20 cellular contexts compared by ENCODE assay signal in genomic region chr5:111404270-111404769, GRCh38.
DNase-seq lines count a peak whose midpoint lies in the region; ATAC-seq and TF ChIP-seq lines count a peak whose summit lies in the region.
"Had no signal": no experiment of that assay in that cellular context is flagged by ENCODE, and none has a peak within 500 bp of the region (broad histone marks: within the 10 kb centered on the region; RNA-seq: fewer than 3 reads in every experiment).

No MANE protein-coding gene starts in this region.

- POLR2A ChIA-PET in WTC11 (lab: Charles Lee) = no interaction called here

- no peak overlapping the region for H3K4me3 ChIP-seq in cardiac muscle cell
- no peak overlapping the region for H3K4me3 ChIP-seq in left ventricle myocardium inferior
- H3K4me3 ChIP-seq in fibroblast of villous mesenchyme (ENCODE audit: low read depth, low read length) = no peak overlapping the region
- no peak overlapping the region for H3K4me3 ChIP-seq in GM23248
- H3K4me3 ChIP-seq: Peyer's patch, SJCRH30 had no signal

- H3K4me2 ChIP-seq in GM23248 (ENCODE audit: unreplicated experiment) = no peak overlapping the region

- H3K4me1 Mint-ChIP-seq in WTC11 = no peaks in the 10 kb centered on the region

- CTCF ChIA-PET in WTC11 (lab: Charles Lee) = no interaction called here

- no peaks in the 10 kb centered on the region for H3K9me3 ChIP-seq in cardiac muscle cell (ENCODE audit: low read depth)
- peaks cover 4% of the 10 kb centered on the region for H3K9me3 ChIP-seq in left ventricle myocardium inferior (replicated peaks)
- H3K9me3 ChIP-seq in GM23248 (ENCODE audit: low read depth) = no peaks in the 10 kb centered on the region
- H3K9me3 ChIP-seq: Peyer's patch had no signal

- H3K36me3 Mint-ChIP-seq in WTC11 = peaks cover 22% of the 10 kb centered on the region

- no peaks in the 10 kb centered on the region for H4K20me1 ChIP-seq in GM23248 (ENCODE audit: insufficient read depth)

- 44 to 63% methylated on average over 2 of the region's 2 CpGs for WGBS in GM23248 (ENCODE audit: low coverage in 1 of 2, low lambda C conversion rate in 2 of 2, missing lambda C conversion rate in 2 of 2), 2 experiments

- no peak overlapping the region for H3K9ac ChIP-seq in GM23248

- no peak for ATAC-seq in WTC11

- peaks cover 34% of the 10 kb centered on the region for H3K9me3 Mint-ChIP-seq in WTC11
- H3K9me3 Mint-ChIP-seq: CD8-positive, alpha-beta memory T cell had no signal

- no peaks in the 10 kb centered on the region for H3K9me2 ChIP-seq in GM23248 (ENCODE audit: insufficient read depth)

- H3K36me3 ChIP-seq in cardiac muscle cell (no peaks in the 10 kb centered on the region), left ventricle myocardium inferior (no peaks in the 10 kb centered on the region), GM23248 (ENCODE audit: low read depth) (no peaks in the 10 kb centered on the region)
- H3K36me3 ChIP-seq: Peyer's patch, SJCRH30 had no signal

- H3K27ac Mint-ChIP-seq in WTC11 = no peak overlapping the region

- H3K27ac ChIP-seq in cardiac muscle cell (peak overlapping the region; percentile 40), left ventricle myocardium inferior (replicated peaks) (no peak overlapping the region), GM23248 (no peak overlapping the region)
- H3K27ac ChIP-seq: C4-2B, Peyer's patch, SJCRH30 had no signal

- H2AFZ ChIP-seq in GM23248 = no peak overlapping the region

- H3K4me1 ChIP-seq in cardiac muscle cell (ENCODE audit: low read depth) (peaks cover 9% of the 10 kb centered on the region), left ventricle myocardium inferior (no peaks in the 10 kb centered on the region), GM23248 (ENCODE audit: insufficient read depth) (no peaks in the 10 kb centered on the region)
- H3K4me1 ChIP-seq: Peyer's patch, SJCRH30 had no signal

- intact Hi-C loops in left ventricle myocardium inferior (cut with micrococcal nuclease) = no loop called here

- no peaks in the 10 kb centered on the region for H3K79me2 ChIP-seq in GM23248 (ENCODE audit: insufficient read depth)

- H3K27me3 Mint-ChIP-seq in WTC11 (ENCODE audit: low read depth) = no peaks in the 10 kb centered on the region
- H3K27me3 Mint-ChIP-seq: CD8-positive, alpha-beta memory T cell had no signal

- no peak for TF ChIP-seq CTCF in cardiac muscle cell (IDR thresholded peaks at IDR 0.05; ENCODE audit: low read depth, low read length)
- TF ChIP-seq CTCF in left ventricle myocardium inferior (IDR thresholded peaks at IDR 0.05; ENCODE audit: borderline replicate concordance) = no peak
- no peak for TF ChIP-seq CTCF in WTC11 (IDR thresholded peaks at IDR 0.05)
- no peak for TF ChIP-seq CTCF in fibroblast of villous mesenchyme (IDR thresholded peaks at IDR 0.05; ENCODE audit: insufficient read depth, low read depth, low read length)

- H3K27me3 ChIP-seq in cardiac muscle cell = no peaks in the 10 kb centered on the region
- H3K27me3 ChIP-seq in left ventricle myocardium inferior (ENCODE audit: low read depth) = peaks cover 2% of the 10 kb centered on the region
- no peaks in the 10 kb centered on the region for H3K27me3 ChIP-seq in GM23248 (replicated peaks; ENCODE audit: insufficient read depth)
- H3K27me3 ChIP-seq: Peyer's patch, SJCRH30 had no signal

- no peaks in the 10 kb centered on the region for H3F3A ChIP-seq in GM23248 (ENCODE audit: insufficient read depth)

- in situ Hi-C loops in GM23248 (cut with MboI) = no loop called here

- DNase-seq in cardiac muscle cell (ENCODE audit: low read depth in 1 of 2, low spot score in 1 of 2) (peak in 1 of 2 donors; percentile 60), left ventricle myocardium inferior (no peak), WTC11 (ENCODE audit: low spot score) (no peak), fibroblast of villous mesenchyme (ENCODE audit: low read depth) (peak; percentile 16), renal cortical epithelial cell (ENCODE audit: low read depth) (peak; percentile 9), GDM1 (lab: John Stamatoyannopoulos, UW) (no peak), NCI-H1092 treated with DMSO at 0.1 percent for 48 hours (lab: John Stamatoyannopoulos, UW) (no peak), GM23248 (no peak)
- DNase-seq: 8988T; AML-193; CD8-positive, alpha-beta memory T cell; KG1; NCI-H1105 treated with DMSO at 0.1 percent for 48 hours; NCI-H2081; NCI-H2171; NCI-H345; NCI-H524; Peyer's patch; SJCRH30 had no signal

- no peak overlapping the region for H3K4me3 Mint-ChIP-seq in WTC11
- H3K4me3 Mint-ChIP-seq: CD8-positive, alpha-beta memory T cell had no signal

TF ChIP-seq in WTC11, 78 proteins besides CTCF, POLR2A, EP300 and RAD21:
- TF ChIP-seq FOXK1 (CRISPR knock-in tag; IDR thresholded peaks at IDR 0.05) = no peak
- TF ChIP-seq GABPB1 (CRISPR knock-in tag; IDR thresholded peaks at IDR 0.05) = peak; percentile 42; the same call in 1 of the 2 replicates
- no peak for TF ChIP-seq FOXP1 (CRISPR knock-in tag; IDR thresholded peaks at IDR 0.05; ENCODE audit: borderline replicate concordance)
- TF ChIP-seq PRRX2 (CRISPR knock-in tag; IDR thresholded peaks at IDR 0.05) = no peak
- TF ChIP-seq ZBTB43 (CRISPR knock-in tag; IDR thresholded peaks at IDR 0.05) = no peak

Comparison
In these comparisons a context has a peak if more than half of its experiments do, and no peak if none do; other contexts are left out.
1. DNase-seq: peak in fibroblast of villous mesenchyme (single experiment) and renal cortical epithelial cell (single experiment); none in left ventricle myocardium inferior (single experiment), WTC11 (single experiment), GDM1 (single experiment), NCI-H1092 treated with DMSO at 0.1 percent for 48 hours (single experiment) and GM23248 (single experiment).